19 cellular contexts compared by ENCODE assay signal in the genomic region with DNA sequence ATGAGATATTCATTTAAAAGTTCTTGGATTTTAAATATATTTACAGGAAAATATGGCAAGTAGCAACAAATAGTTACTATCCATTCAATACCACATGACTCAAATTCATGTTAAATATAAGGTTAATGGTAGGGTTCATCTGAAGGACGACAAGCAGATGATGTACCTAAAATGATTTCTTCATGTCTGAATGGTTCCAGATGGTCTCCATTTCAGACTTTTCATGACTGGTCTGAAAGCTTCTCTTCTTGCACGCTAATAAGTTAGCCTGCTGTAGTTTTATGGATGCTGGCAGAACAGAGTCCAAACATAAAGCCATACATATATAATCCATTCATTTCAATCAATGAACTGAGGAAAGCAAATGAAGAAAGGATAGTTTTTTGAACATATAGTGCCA.
A peak's percentile ranks its signal among the peaks of the same experiment; 100 is the strongest.
DNase-seq lines count a peak whose midpoint lies in the region; ATAC-seq and TF ChIP-seq lines count a peak whose summit lies in the region.
"Had no signal": no experiment of that assay in that cellular context is flagged by ENCODE, and none has a peak within 500 bp of the region (broad histone marks: within the 10 kb centered on the region; RNA-seq: fewer than 3 reads in every experiment).

No MANE protein-coding gene starts in this region.

- H3K36me3 Mint-ChIP-seq in activated CD4-positive, alpha-beta memory T cell treated with anti-CD3 and anti-CD28 coated beads, Interleukin-2, amount 10 ng/mL, durations not matched to agents 7 days and 5 days (ENCODE audit: low read depth) = no peaks in the 10 kb centered on the region
- H3K36me3 Mint-ChIP-seq: activated naive CD8-positive, alpha-beta T cell treated with anti-CD3 and anti-CD28 coated beads, Interleukin-2, amount 10 ng/mL, durations not matched to agents 7 days and 5 days had no signal

- H3K36me3 ChIP-seq in HCT116 (ENCODE audit: control insufficient read depth in 1 of 2, insufficient read depth in 2 of 2, low read length in 2 of 2) = no peaks in the 10 kb centered on the region
- H3K36me3 ChIP-seq: cardiac muscle cell, esophagus squamous epithelium, pancreas, thoracic aorta had no signal

- RAD21 ChIA-PET in HCT116 (lab: Charles Lee; ENCODE audit: low non-redundant PET in 1 of 2, low total read pairs in 2 of 2, uncharacterized antibody in 2 of 2, unreplicated experiment in 2 of 2) = no interaction called here

- intact Hi-C loops in HCT116 (cut with micrococcal nuclease) = no loop called here

- POLR2A ChIA-PET in HCT116 (lab: Charles Lee) = no interaction called here
- POLR2A ChIA-PET in activated CD4-positive, alpha-beta memory T cell treated with anti-CD3 and anti-CD28 coated beads, Interleukin-2, amount 10 ng/mL, durations not matched to agents 7 days and 5 days (lab: Charles Lee) = no interaction called here

- H3K4me1 ChIP-seq in HCT116 (ENCODE audit: control insufficient read depth in 1 of 2, insufficient read depth in 2 of 2, low read length in 2 of 2) = no peaks in the 10 kb centered on the region
- H3K4me1 ChIP-seq: esophagus squamous epithelium, pancreas had no signal

- H3K4me1 Mint-ChIP-seq in activated CD4-positive, alpha-beta memory T cell treated with anti-CD3 and anti-CD28 coated beads, Interleukin-2, amount 10 ng/mL, durations not matched to agents 7 days and 5 days = no peaks in the 10 kb centered on the region
- H3K4me1 Mint-ChIP-seq: activated naive CD8-positive, alpha-beta T cell treated with anti-CD3 and anti-CD28 coated beads, Interleukin-2, amount 10 ng/mL, durations not matched to agents 7 days and 5 days had no signal

- no peaks in the 10 kb centered on the region for H3K79me2 ChIP-seq in HCT116 (ENCODE audit: insufficient read depth, low read length)

- CTCF ChIA-PET in HCT116 (lab: Charles Lee) = no interaction called here
- CTCF ChIA-PET in activated CD4-positive, alpha-beta memory T cell treated with anti-CD3 and anti-CD28 coated beads, Interleukin-2, amount 10 ng/mL, durations not matched to agents 7 days and 5 days (lab: Charles Lee) = no interaction called here

- no peak overlapping the region for H3K9ac ChIP-seq in HCT116 (ENCODE audit: low read length)

- H3K4me3 Mint-ChIP-seq in activated CD4-positive, alpha-beta memory T cell treated with anti-CD3 and anti-CD28 coated beads, Interleukin-2, amount 10 ng/mL, durations not matched to agents 7 days and 5 days = no peak overlapping the region
- H3K4me3 Mint-ChIP-seq: activated CD8-positive, alpha-beta T cell treated with anti-CD3 and anti-CD28 coated beads for 36 hours; activated naive CD8-positive, alpha-beta T cell treated with anti-CD3 and anti-CD28 coated beads, Interleukin-2, amount 10 ng/mL, durations not matched to agents 7 days and 5 days; activated T-cell treated with anti-CD3 and anti-CD28 coated beads, Interleukin-2, amount 50 U/mL, for 72 hours had no signal

- no peaks in the 10 kb centered on the region for H3K9me3 ChIP-seq in HCT116 (ENCODE audit: control insufficient read depth in 1 of 2, insufficient read depth in 1 of 2, low read depth in 1 of 2, low read length in 2 of 2)
- H3K9me3 ChIP-seq: esophagus squamous epithelium, pancreas, thoracic aorta had no signal

- TF ChIP-seq CTCF in HCT116 (IDR thresholded peaks at IDR 0.05 in 2 of 3, conservative IDR thresholded peaks at IDR 0.05 in 1 of 3; ENCODE audit: borderline replicate concordance in 1 of 3, insufficient read depth in 1 of 3, low read depth in 2 of 3, low read length in 2 of 3) = no peak

- H3K27ac Mint-ChIP-seq in activated CD4-positive, alpha-beta memory T cell treated with anti-CD3 and anti-CD28 coated beads, Interleukin-2, amount 10 ng/mL, durations not matched to agents 7 days and 5 days = no peak overlapping the region
- H3K27ac Mint-ChIP-seq: activated CD8-positive, alpha-beta T cell treated with anti-CD3 and anti-CD28 coated beads for 36 hours; activated naive CD8-positive, alpha-beta T cell treated with anti-CD3 and anti-CD28 coated beads, Interleukin-2, amount 10 ng/mL, durations not matched to agents 7 days and 5 days; activated T-cell treated with anti-CD3 and anti-CD28 coated beads, Interleukin-2, amount 50 U/mL, for 72 hours had no signal

- DNase-seq in HCT116 (ENCODE audit: low read depth, low spot score) (no peak), RPMI7951 (ENCODE audit: low read depth) (peak; percentile 1), iris pigment epithelial cell (ENCODE audit: low read depth) (peak; percentile 10), SIG-M5 treated with dmso at 0.1 percent for 504 hours (lab: John Stamatoyannopoulos, UW; ENCODE audit: unreplicated experiment) (no peak)
- DNase-seq in activated CD4-positive, alpha-beta memory T cell treated with anti-CD3 and anti-CD28 coated beads, Interleukin-2, amount 10 ng/mL, durations not matched to agents 7 days and 5 days = no peak
- DNase-seq: activated CD8-positive, alpha-beta T cell treated with anti-CD3 and anti-CD28 coated beads for 36 hours; activated naive CD8-positive, alpha-beta T cell treated with anti-CD3 and anti-CD28 coated beads, Interleukin-2, amount 10 ng/mL, durations not matched to agents 7 days and 5 days; activated T-cell treated with anti-CD3 and anti-CD28 coated beads, Interleukin-2, amount 50 U/mL, for 72 hours; esophagus squamous epithelium; GF-D8; NCI-H510A; pancreas; stimulated activated CD4-positive, alpha-beta T cell treated with anti-CD3 and anti-CD28 coated beads, Interleukin-4, amount 100 ng/mL, for 24 hours had no signal

- TF ChIP-seq RAD21 in HCT116 (IDR thresholded peaks at IDR 0.05; ENCODE audit: low read depth) = no peak

- no peaks in the 10 kb centered on the region for H4K20me1 ChIP-seq in HCT116 (ENCODE audit: insufficient read depth)

- ATAC-seq in GM18502 (IDR thresholded peaks at IDR 0.05; ENCODE audit: poor library complexity, unreplicated experiment) (peak; percentile 24), HCT116 (no peak), HG03135 (IDR thresholded peaks at IDR 0.05; ENCODE audit: unreplicated experiment) (no peak), GM18520 (IDR thresholded peaks at IDR 0.05; ENCODE audit: unreplicated experiment) (no peak)
- ATAC-seq: activated CD8-positive, alpha-beta T cell treated with anti-CD3 and anti-CD28 coated beads for 36 hours; activated T-cell treated with anti-CD3 and anti-CD28 coated beads, Interleukin-2, amount 50 U/mL, for 72 hours; left lobe of liver had no signal

- H2AFZ ChIP-seq in HCT116 (ENCODE audit: low read depth, low read length, poor library complexity, severe bottlenecking) = peak overlapping the region; percentile 21

- H3K9me3 Mint-ChIP-seq in activated CD4-positive, alpha-beta memory T cell treated with anti-CD3 and anti-CD28 coated beads, Interleukin-2, amount 10 ng/mL, durations not matched to agents 7 days and 5 days = peaks cover 13% of the 10 kb centered on the region

- H3K27me3 ChIP-seq in HCT116 (ENCODE audit: insufficient read depth, low read length) = no peaks in the 10 kb centered on the region
- H3K27me3 ChIP-seq: cardiac muscle cell, esophagus squamous epithelium, pancreas had no signal

- H3K4me3 ChIP-seq in HCT116 (replicated peaks in 1 of 2; ENCODE audit: low read depth in 1 of 2, low read length in 2 of 2) = no peak overlapping the region
- H3K4me3 ChIP-seq: cardiac muscle cell, pancreas had no signal

- no peak overlapping the region for H3K4me2 ChIP-seq in HCT116 (ENCODE audit: low read length)

- no peak for TF ChIP-seq POLR2A in HCT116 (IDR thresholded peaks at IDR 0.05; ENCODE audit: borderline replicate concordance, extremely low read depth, insufficient read depth, insufficient read length)

- no peaks in the 10 kb centered on the region for H3K9me2 ChIP-seq in HCT116 (ENCODE audit: insufficient read depth)

- no TSS peak for BruUV-seq in HCT116 (replicated peaks; lab: Mats Ljungman, UMichigan)

- no peak overlapping the region for H3K27ac ChIP-seq in HCT116 (ENCODE audit: low read depth, low read length)
- H3K27ac ChIP-seq: cardiac muscle cell, esophagus squamous epithelium, pancreas, thoracic aorta had no signal

- no peaks in the 10 kb centered on the region for H3K27me3 Mint-ChIP-seq in activated CD4-positive, alpha-beta memory T cell treated with anti-CD3 and anti-CD28 coated beads, Interleukin-2, amount 10 ng/mL, durations not matched to agents 7 days and 5 days
- H3K27me3 Mint-ChIP-seq: activated CD8-positive, alpha-beta T cell treated with anti-CD3 and anti-CD28 coated beads for 36 hours; activated naive CD8-positive, alpha-beta T cell treated with anti-CD3 and anti-CD28 coated beads, Interleukin-2, amount 10 ng/mL, durations not matched to agents 7 days and 5 days had no signal

TF ChIP-seq in HCT116, 20 proteins besides CTCF, POLR2A, EP300 and RAD21:
- TF ChIP-seq SRF (IDR thresholded peaks at IDR 0.05; ENCODE audit: low read depth) (no peak), JUND (IDR thresholded peaks at IDR 0.05) (no peak), SP1 (IDR thresholded peaks at IDR 0.05; ENCODE audit: low read depth) (no peak), EZH2phosphoT487 (IDR thresholded peaks at IDR 0.05; ENCODE audit: borderline replicate concordance) (no peak), TCF7L2 (IDR thresholded peaks at IDR 0.05; ENCODE audit: borderline replicate concordance, extremely low read depth, insufficient read depth, insufficient read length) (no peak), ZNF274 (IDR thresholded peaks at IDR 0.05; ENCODE audit: low read depth, low read length) (no peak), SIN3A (IDR thresholded peaks at IDR 0.05; ENCODE audit: low read depth) (no peak), CEBPB (IDR thresholded peaks at IDR 0.05; ENCODE audit: low read depth) (no peak)

Comparison
In these comparisons a context has a peak if more than half of its experiments do, and no peak if none do; other contexts are left out.
1. DNase-seq: peak in RPMI7951 (single experiment) and iris pigment epithelial cell (single experiment); none in HCT116 (single experiment), SIG-M5 treated with dmso at 0.1 percent for 504 hours (single experiment) and activated CD4-positive, alpha-beta memory T cell treated with anti-CD3 and anti-CD28 coated beads, Interleukin-2, amount 10 ng/mL, durations not matched to agents 7 days and 5 days (single experiment).